Comparison of ENCODE assay signal across 30 cellular contexts in the genomic region with DNA sequence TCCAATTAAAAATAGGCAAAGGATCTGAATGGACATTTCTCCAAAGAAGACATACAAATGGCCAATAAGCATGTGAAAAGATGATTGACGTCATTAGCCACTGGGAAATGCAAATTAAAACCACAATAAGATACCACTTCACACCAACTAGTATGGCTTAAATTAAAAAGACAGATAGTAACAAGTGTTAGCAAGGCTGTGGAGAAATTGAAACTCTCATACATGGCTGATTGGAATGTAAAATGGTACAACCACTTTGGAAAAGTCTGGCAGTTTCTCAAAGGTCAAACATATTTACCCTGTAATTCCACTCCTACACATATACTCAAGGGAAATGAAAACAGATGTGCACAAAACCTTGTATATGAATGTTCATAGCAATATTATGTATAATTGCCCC.
"Had no signal": no experiment of that assay in that cellular context is flagged by ENCODE, and none has a peak within 500 bp of the region (broad histone marks: within the 10 kb centered on the region; RNA-seq: fewer than 3 reads in every experiment).

No MANE protein-coding gene starts in this region.

- H3K4me1 ChIP-seq: prostate gland, sigmoid colon, upper lobe of right lung had no signal

- H3K4me3 ChIP-seq: left ventricle myocardium inferior, lung, mucosa of descending colon, pancreas, prostate gland, sigmoid colon, spleen, suprapubic skin, thoracic aorta, tibial artery, upper lobe of right lung had no signal

- FAIRE-seq: islet of Langerhans, kidney, pancreas, small intestine, urothelium cell line had no signal

- H3K4me1 Mint-ChIP-seq: immature natural killer cell; naive thymus-derived CD4-positive, alpha-beta T cell; neural crest cell; stimulated activated effector memory CD8-positive, alpha-beta T cell treated with anti-CD3 and anti-CD28 coated beads, Interleukin-12 subunit alpha, Interleukin-12 subunit beta, amount 100 ng/mL, for 72 hours had no signal

- H3K9me3 ChIP-seq: left ventricle myocardium inferior, mucosa of descending colon, pancreas, prostate gland, sigmoid colon, suprapubic skin, thoracic aorta, tibial artery, upper lobe of right lung had no signal

- H3K36me3 ChIP-seq: left ventricle myocardium inferior, pancreas, prostate gland, sigmoid colon, spleen, suprapubic skin, thoracic aorta, tibial artery, upper lobe of right lung had no signal

- H3K36me3 Mint-ChIP-seq: immature natural killer cell; stimulated activated effector memory CD8-positive, alpha-beta T cell treated with anti-CD3 and anti-CD28 coated beads, Interleukin-12 subunit alpha, Interleukin-12 subunit beta, amount 100 ng/mL, for 72 hours had no signal

- H3K27ac Mint-ChIP-seq: immature natural killer cell; naive thymus-derived CD4-positive, alpha-beta T cell; nephron; stimulated activated effector memory CD8-positive, alpha-beta T cell treated with anti-CD3 and anti-CD28 coated beads, Interleukin-12 subunit alpha, Interleukin-12 subunit beta, amount 100 ng/mL, for 72 hours; stimulated activated naive CD8-positive, alpha-beta T cell treated with anti-CD3 and anti-CD28 coated beads, Interleukin-15, Interleukin-2, amounts not matched to agents 100 ng/mL and 50 ng/mL, for 24 hours had no signal

- H3K27me3 ChIP-seq: pancreas, suprapubic skin, tibial artery, upper lobe of right lung had no signal

- ATAC-seq: mucosa of descending colon; naive thymus-derived CD4-positive, alpha-beta T cell; pancreas; right cardiac atrium; stimulated activated effector memory CD8-positive, alpha-beta T cell treated with anti-CD3 and anti-CD28 coated beads, Interleukin-12 subunit alpha, Interleukin-12 subunit beta, amount 100 ng/mL, for 72 hours; upper lobe of right lung had no signal

- H3K4me3 Mint-ChIP-seq: immature natural killer cell; naive thymus-derived CD4-positive, alpha-beta T cell; nephron; neural crest cell; stimulated activated effector memory CD8-positive, alpha-beta T cell treated with anti-CD3 and anti-CD28 coated beads, Interleukin-12 subunit alpha, Interleukin-12 subunit beta, amount 100 ng/mL, for 72 hours; stimulated activated naive CD8-positive, alpha-beta T cell treated with anti-CD3 and anti-CD28 coated beads, Interleukin-15, Interleukin-2, amounts not matched to agents 100 ng/mL and 50 ng/mL, for 24 hours had no signal

- H3K27ac ChIP-seq: left ventricle myocardium inferior, pancreas, prostate gland, sigmoid colon, spleen, suprapubic skin, thoracic aorta, tibial artery, upper lobe of right lung had no signal

- H3K9me3 Mint-ChIP-seq: immature natural killer cell; stimulated activated effector memory CD8-positive, alpha-beta T cell treated with anti-CD3 and anti-CD28 coated beads, Interleukin-12 subunit alpha, Interleukin-12 subunit beta, amount 100 ng/mL, for 72 hours; stimulated activated naive CD8-positive, alpha-beta T cell treated with anti-CD3 and anti-CD28 coated beads, Interleukin-15, Interleukin-2, amounts not matched to agents 100 ng/mL and 50 ng/mL, for 24 hours had no signal

- DNase-seq: hypothalamus; immature natural killer cell; kidney; left ventricle myocardium inferior; midbrain; mucosa of descending colon; naive thymus-derived CD4-positive, alpha-beta T cell; nucleus accumbens; pancreas; posterior cingulate gyrus; retina; right cardiac atrium; sigmoid colon; small intestine; spleen; stimulated activated CD4-positive, alpha-beta T cell treated with anti-CD3 and anti-CD28 coated beads, Interleukin-4, amount 100 ng/mL, for 24 hours; stimulated activated naive CD4-positive, alpha-beta T cell; tibial artery; trophoblast cell; upper lobe of right lung had no signal
